In the genomic region with DNA sequence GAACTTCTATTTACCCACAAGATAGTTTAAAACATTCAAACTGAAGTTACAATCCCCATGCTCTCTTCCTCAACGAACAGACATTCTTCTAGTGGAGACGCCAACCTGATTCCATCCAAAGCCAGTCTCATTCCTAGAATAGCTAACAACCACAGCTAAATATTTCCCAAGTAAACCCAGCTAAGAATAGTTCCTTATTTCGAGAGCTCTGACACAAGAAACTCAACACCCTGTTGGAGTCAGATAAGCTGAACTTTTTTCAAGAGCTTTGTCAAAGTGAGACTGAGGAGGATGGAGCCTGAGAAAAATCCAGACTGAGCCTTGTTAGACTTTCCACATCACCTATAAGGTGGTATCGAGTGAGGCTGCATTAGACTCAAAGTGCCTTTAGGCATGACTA, we compare ENCODE assay signal across 14 cellular contexts. TPM values are rescaled to one million over a fixed set of nuclear protein-coding genes. Genes with fewer than 3 reads are reported as not detected.
A peak's percentile ranks its signal among the peaks of the same experiment; 100 is the strongest.
DNase-seq lines count a peak whose midpoint lies in the region; ATAC-seq and TF ChIP-seq lines count a peak whose summit lies in the region.
"Had no signal": no experiment of that assay in that cellular context is flagged by ENCODE, and none has a peak within 500 bp of the region (broad histone marks: within the 10 kb centered on the region; RNA-seq: fewer than 3 reads in every experiment).

No MANE protein-coding gene starts in this region.

- ATAC-seq in GM18498 (IDR thresholded peaks at IDR 0.05; ENCODE audit: unreplicated experiment), result no peak
- ATAC-seq in omental fat pad (ENCODE audit: low FRiP score), result no peak
- ATAC-seq in GM19328 (IDR thresholded peaks at IDR 0.05; ENCODE audit: unreplicated experiment), result no peak
- ATAC-seq: naive thymus-derived CD8-positive, alpha-beta T cell had no signal

- H3K9me3 Mint-ChIP-seq in nephron, result no peaks in the 10 kb centered on the region
- H3K9me3 Mint-ChIP-seq: activated CD4-positive, alpha-beta memory T cell treated with anti-CD3 and anti-CD28 coated beads, Interleukin-2, amount 10 ng/mL, durations not matched to agents 7 days and 5 days; naive thymus-derived CD8-positive, alpha-beta T cell had no signal

- peak overlapping the region; percentile 21 to 51 (median 37) for H3K27ac Mint-ChIP-seq in nephron
- H3K27ac Mint-ChIP-seq: activated CD4-positive, alpha-beta memory T cell treated with anti-CD3 and anti-CD28 coated beads, Interleukin-2, amount 10 ng/mL, durations not matched to agents 7 days and 5 days; naive thymus-derived CD8-positive, alpha-beta T cell had no signal

- CTCF ChIA-PET in AG04450 (lab: Charles Lee), result interaction anchor here (0.7 to 3.0 kb wide), 4 partner anchors 14 to 23 kb away, joined by 3 to 19 read pairs (median 4); no protein-coding TSS in a partner anchor

- no peak for TF ChIP-seq CTCF in AG04450 (IDR thresholded peaks at IDR 0.05; ENCODE audit: low read depth, low read length)
- no peak for TF ChIP-seq CTCF in nephron (IDR thresholded peaks at IDR 0.05; ENCODE audit: unreplicated experiment in 3 of 3)
- TF ChIP-seq CTCF in omental fat pad (IDR thresholded peaks at IDR 0.05), result no peak

- H3K4me3 Mint-ChIP-seq in nephron, result no peak overlapping the region
- H3K4me3 Mint-ChIP-seq: activated CD4-positive, alpha-beta memory T cell treated with anti-CD3 and anti-CD28 coated beads, Interleukin-2, amount 10 ng/mL, durations not matched to agents 7 days and 5 days; naive thymus-derived CD8-positive, alpha-beta T cell had no signal

- H3K36me3 Mint-ChIP-seq in nephron (ENCODE audit: low read depth), result no peaks in the 10 kb centered on the region
- H3K36me3 Mint-ChIP-seq: naive thymus-derived CD8-positive, alpha-beta T cell had no signal

- POLR2A ChIA-PET in AG04450 (lab: Yijun Ruan, JAX), result interaction anchor here (0.7 to 1.3 kb wide), 4 partner anchors 12 to 1217 kb away, joined by 3 to 13 read pairs (median 3); no protein-coding TSS in a partner anchor

- H3K27me3 ChIP-seq in AG04450 (ENCODE audit: control insufficient read depth, insufficient read depth, low read length), result no peaks in the 10 kb centered on the region
- H3K27me3 ChIP-seq: BLaER1, thyroid gland had no signal

- H3K4me1 Mint-ChIP-seq in nephron, result peaks cover 41% of the 10 kb centered on the region
- H3K4me1 Mint-ChIP-seq: activated CD4-positive, alpha-beta memory T cell treated with anti-CD3 and anti-CD28 coated beads, Interleukin-2, amount 10 ng/mL, durations not matched to agents 7 days and 5 days; naive thymus-derived CD8-positive, alpha-beta T cell had no signal

- no peaks in the 10 kb centered on the region for H3K9me3 ChIP-seq in AG04450 (ENCODE audit: control insufficient read depth, insufficient read depth, low read length)
- H3K9me3 ChIP-seq: BLaER1, thyroid gland had no signal

- DNase-seq in AG04450 (ENCODE audit: low read depth, low spot score) (peak; percentile 81), OCI-M2 (lab: John Stamatoyannopoulos, UW; ENCODE audit: unreplicated experiment) (peak; percentile 8), fibroblast of gingiva (ENCODE audit: low read depth) (peak; percentile 88), NOMO-1 treated with DMSO at 0.1 percent for 48 hours (lab: John Stamatoyannopoulos, UW; ENCODE audit: unreplicated experiment) (no peak), omental fat pad (ENCODE audit: low spot score) (no peak)
- DNase-seq: activated CD4-positive, alpha-beta memory T cell treated with anti-CD3 and anti-CD28 coated beads, Interleukin-2, amount 10 ng/mL, durations not matched to agents 7 days and 5 days; naive thymus-derived CD8-positive, alpha-beta T cell; NCI-H2081 treated with DMSO at 0.1 percent for 48 hours; SHP77 treated with DMSO at 0.1 percent for 48 hours; thyroid gland had no signal

- H3K27ac ChIP-seq in AG04450 (ENCODE audit: low read depth, low read length), result peak overlapping the region; percentile 90
- H3K27ac ChIP-seq: BLaER1 had no signal

- no peak overlapping the region for H3K4me3 ChIP-seq in AG04450 (ENCODE audit: low read depth, low read length)
- H3K4me3 ChIP-seq: BLaER1, thyroid gland had no signal

- peaks cover 3% of the 10 kb centered on the region for H3K27me3 Mint-ChIP-seq in nephron (ENCODE audit: low read depth)

RNA-seq across cellular contexts. Expression of a gene that starts 56.7 kb away (rescaled TPM):
- polyA plus RNA-seq in AG04450 (2011; rRNA removed), result 3,849 and 4,398 TPM in 2 replicates
- 598 and 757 TPM in 2 replicates for polyA minus RNA-seq in AG04450 (2011; rRNA and poly(A)+ RNA removed)
- total RNA-seq in omental fat pad, result 1,000 to 10,000 TPM; 2,401 to 4,131 (median 3,282) TPM

Comparison
In these comparisons a context has a peak if more than half of its experiments do, and no peak if none do; other contexts are left out.
1. DNase-seq: peak in AG04450 (single experiment), OCI-M2 (single experiment) and fibroblast of gingiva (single experiment); none in NOMO-1 treated with DMSO at 0.1 percent for 48 hours (single experiment) and omental fat pad (single experiment).